ENCODE assay signal across 29 cellular contexts in the genomic region with DNA sequence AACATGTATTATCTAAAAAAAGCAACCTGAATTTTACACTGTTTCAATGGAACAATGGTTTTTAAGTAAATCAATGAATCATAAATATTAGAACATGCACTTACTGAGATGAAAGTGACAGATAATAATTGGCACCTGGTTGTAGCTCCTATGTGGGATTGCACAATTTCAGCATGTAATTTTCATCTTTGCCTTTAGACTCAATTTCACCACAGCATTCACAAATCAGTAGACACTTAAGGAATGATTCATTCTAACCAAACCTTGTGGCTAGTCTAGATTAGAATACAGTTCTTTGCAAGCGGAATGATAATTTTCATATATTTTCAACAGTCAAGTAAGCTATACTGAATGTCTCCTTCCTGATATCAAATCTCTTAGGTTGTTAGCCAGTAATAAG.
DNase-seq lines count a peak whose midpoint lies in the region; ATAC-seq and TF ChIP-seq lines count a peak whose summit lies in the region.
"Had no signal": no experiment of that assay in that cellular context is flagged by ENCODE, and none has a peak within 500 bp of the region (broad histone marks: within the 10 kb centered on the region; RNA-seq: fewer than 3 reads in every experiment).

No MANE protein-coding gene starts in this region.

- H3K9me3 Mint-ChIP-seq in nephron progenitor cell: no peaks in the 10 kb centered on the region
- H3K9me3 Mint-ChIP-seq: activated naive CD8-positive, alpha-beta T cell treated with anti-CD3 and anti-CD28 coated beads, Interleukin-2, amount 10 ng/mL, durations not matched to agents 7 days and 5 days; T-helper 2 cell treated with Interferon-gamma antibody and Interleukin-4, amounts not matched to agents 5 μg/mL and 100 μg/mL, for 36 hours had no signal

- H2AFZ ChIP-seq in PC-9: no peak overlapping the region
- H2AFZ ChIP-seq: parathyroid adenoma had no signal

- no peaks in the 10 kb centered on the region for H3K27me3 ChIP-seq in PC-9 (ENCODE audit: insufficient read depth, low read depth)
- H3K27me3 ChIP-seq: sigmoid colon, vagina had no signal

- no peak for TF ChIP-seq CTCF in PC-9 (conservative IDR thresholded peaks at IDR 0.05)
- TF ChIP-seq CTCF in nephron progenitor cell (IDR thresholded peaks at IDR 0.05): no peak

- no TSS peak for BruUV-seq in PC-9 (replicated peaks; lab: Mats Ljungman, UMichigan)

- no peak for TF ChIP-seq RAD21 in Ishikawa (IDR thresholded peaks at IDR 0.05; ENCODE audit: low read depth)

- no peaks in the 10 kb centered on the region for H3K4me1 ChIP-seq in PC-9 (replicated peaks; ENCODE audit: insufficient read depth)
- H3K4me1 ChIP-seq: Caco-2, lower lobe of right lung, parathyroid adenoma, sigmoid colon, vagina had no signal

- no peak for ATAC-seq in GM18505 (IDR thresholded peaks at IDR 0.05; ENCODE audit: unreplicated experiment)
- ATAC-seq: lower lobe of right lung had no signal

- no peaks in the 10 kb centered on the region for H3K79me2 ChIP-seq in PC-9 (ENCODE audit: low read depth)
- H3K79me2 ChIP-seq: parathyroid adenoma had no signal

- H3K9me3 ChIP-seq in PC-9 (ENCODE audit: insufficient read depth, low read depth): no peaks in the 10 kb centered on the region
- H3K9me3 ChIP-seq: Caco-2, lower lobe of right lung, sigmoid colon, thoracic aorta, vagina had no signal

- no peaks in the 10 kb centered on the region for H3K27me3 Mint-ChIP-seq in nephron progenitor cell (ENCODE audit: low read depth, poor library complexity)
- H3K27me3 Mint-ChIP-seq: activated naive CD8-positive, alpha-beta T cell treated with anti-CD3 and anti-CD28 coated beads, Interleukin-2, amount 10 ng/mL, durations not matched to agents 7 days and 5 days had no signal

- TF ChIP-seq POLR2A in GM18505 (IDR thresholded peaks at IDR 0.05; ENCODE audit: borderline replicate concordance, extremely low read depth, insufficient read depth, insufficient read length): no peak

- H3K4me3 Mint-ChIP-seq in nephron progenitor cell: no peak overlapping the region
- H3K4me3 Mint-ChIP-seq: activated naive CD8-positive, alpha-beta T cell treated with anti-CD3 and anti-CD28 coated beads, Interleukin-2, amount 10 ng/mL, durations not matched to agents 7 days and 5 days; nephron; T-helper 2 cell treated with Interferon-gamma antibody and Interleukin-4, amounts not matched to agents 5 μg/mL and 100 μg/mL, for 36 hours had no signal

- H3K27ac Mint-ChIP-seq in nephron progenitor cell: no peak overlapping the region
- H3K27ac Mint-ChIP-seq: activated naive CD8-positive, alpha-beta T cell treated with anti-CD3 and anti-CD28 coated beads, Interleukin-2, amount 10 ng/mL, durations not matched to agents 7 days and 5 days; T-helper 2 cell treated with Interferon-gamma antibody and Interleukin-4, amounts not matched to agents 5 μg/mL and 100 μg/mL, for 36 hours had no signal

- no peak overlapping the region for H3K4me2 ChIP-seq in PC-9

- no peaks in the 10 kb centered on the region for H3K4me1 Mint-ChIP-seq in nephron progenitor cell
- H3K4me1 Mint-ChIP-seq: activated naive CD8-positive, alpha-beta T cell treated with anti-CD3 and anti-CD28 coated beads, Interleukin-2, amount 10 ng/mL, durations not matched to agents 7 days and 5 days; nephron had no signal

- intact Hi-C loops in PC-9 (cut with micrococcal nuclease; ENCODE audit: unreplicated experiment): no loop called here

- CTCF ChIA-PET in PC-9 (lab: Charles Lee): no interaction called here

- H3K36me3 ChIP-seq in PC-9 (ENCODE audit: low read depth): no peaks in the 10 kb centered on the region
- H3K36me3 ChIP-seq: lower lobe of right lung, sigmoid colon, thoracic aorta, vagina had no signal

- H3F3A ChIP-seq in PC-9 (ENCODE audit: insufficient read depth, low read depth): no peaks in the 10 kb centered on the region

- DNase-seq in EH (ENCODE audit: low read depth) (peak; percentile 27), astrocyte of the hippocampus (ENCODE audit: low read depth, low spot score) (peak; percentile 11), iris pigment epithelial cell (ENCODE audit: low read depth) (peak; percentile 11), retina (no peak), PC-9 (no peak), nephron progenitor cell (no peak)
- DNase-seq: activated CD4-positive, alpha-beta T cell treated with anti-CD3 and anti-CD28 coated beads for 4 hours; activated CD8-positive, alpha-beta memory T cell treated with anti-CD3 and anti-CD28 coated beads for 24 hours; activated gamma-delta T cell; activated naive CD8-positive, alpha-beta T cell treated with anti-CD3 and anti-CD28 coated beads, Interleukin-2, amount 10 ng/mL, durations not matched to agents 7 days and 5 days; Caco-2; DND-41; head of caudate nucleus; kidney glomerular epithelial cell; lower lobe of right lung; NCI-H1092; NCI-H187; NCI-H526 treated with DMSO at 0.1 percent for 48 hours; sigmoid colon; stimulated activated naive CD4-positive, alpha-beta T cell treated with Interleukin-2 at 50 U/mL for 16 hours had no signal

- H3K27ac ChIP-seq in PC-9: no peak overlapping the region
- H3K27ac ChIP-seq: C4-2B, lower lobe of right lung, parathyroid adenoma, sigmoid colon, thoracic aorta, vagina, VCaP had no signal

- H3K9me2 ChIP-seq in PC-9 (ENCODE audit: insufficient read depth): no peaks in the 10 kb centered on the region

- POLR2A ChIA-PET in PC-9 (lab: Charles Lee; ENCODE audit: unreplicated experiment): no interaction called here

- H4K20me1 ChIP-seq in PC-9 (ENCODE audit: insufficient read depth): no peaks in the 10 kb centered on the region

- no peak for TF ChIP-seq EP300 in Ishikawa (IDR thresholded peaks at IDR 0.05; ENCODE audit: borderline replicate concordance)

- no peaks in the 10 kb centered on the region for H3K36me3 Mint-ChIP-seq in nephron progenitor cell (ENCODE audit: low read depth)
- H3K36me3 Mint-ChIP-seq: activated naive CD8-positive, alpha-beta T cell treated with anti-CD3 and anti-CD28 coated beads, Interleukin-2, amount 10 ng/mL, durations not matched to agents 7 days and 5 days had no signal

- no peak overlapping the region for H3K4me3 ChIP-seq in PC-9
- H3K4me3 ChIP-seq: lower lobe of right lung, sigmoid colon, thoracic aorta, vagina had no signal

TF ChIP-seq in Ishikawa, 13 proteins besides CTCF, POLR2A, EP300 and RAD21:
- TF ChIP-seq CEBPB (IDR thresholded peaks at IDR 0.05) (0 out of 2 replicates have a peak, but pooled peaks have one; percentile 48), EGR1 (IDR thresholded peaks at IDR 0.05) (no peak)

Comparison
In these comparisons a context has a peak if more than half of its experiments do, and no peak if none do; other contexts are left out.
1. DNase-seq: peak in EH (single experiment), astrocyte of the hippocampus (single experiment) and iris pigment epithelial cell (single experiment); none in retina (single experiment), PC-9 (0 of 2) and nephron progenitor cell (single experiment).